In genomic region chr19:10835089-10835753, GRCh38 we compare ENCODE assay signal across 8 cellular contexts. TPM values are rescaled to one million over a fixed set of nuclear protein-coding genes. Genes with fewer than 3 reads are reported as not detected.
DNase-seq lines count a peak whose midpoint lies in the region; ATAC-seq and TF ChIP-seq lines count a peak whose summit lies in the region.

No MANE protein-coding gene starts in this region.

- peak overlapping the region; percentile 58 for H3K4me3 ChIP-seq in epithelial cell of proximal tubule (ENCODE audit: low read depth, low read length)

- peaks cover 19% of the 10 kb centered on the region for H3K27me3 Mint-ChIP-seq in neural crest cell (ENCODE audit: low read depth)

- peaks cover 18% of the 10 kb centered on the region for H3K4me1 Mint-ChIP-seq in neural crest cell

- H3K36me3 Mint-ChIP-seq in neural crest cell (ENCODE audit: low read depth): peaks cover 10% of the 10 kb centered on the region

- H3K27ac Mint-ChIP-seq in neural crest cell (ENCODE audit: unreplicated experiment): peak overlapping the region; percentile 100

- H3K9me3 Mint-ChIP-seq in neural crest cell: peaks cover 11% of the 10 kb centered on the region

- DNase-seq in epithelial cell of proximal tubule (ENCODE audit: low read depth) (no peak), neural crest cell (ENCODE audit: low read depth, low spot score) (no peak), NCI-H226 (no peak), NCI-H1092 (lab: John Stamatoyannopoulos, UW) (no peak), EL (no peak)

- TF ChIP-seq CTCF in epithelial cell of proximal tubule (conservative IDR thresholded peaks at IDR 0.05; ENCODE audit: low read depth, low read length) (no peak), neural crest cell (conservative IDR thresholded peaks at IDR 0.05) (no peak)

- peak; percentile 45 for ATAC-seq in GM18873 (IDR thresholded peaks at IDR 0.05; ENCODE audit: low FRiP score, unreplicated experiment)
- no peak for ATAC-seq in HG03439 (IDR thresholded peaks at IDR 0.05; ENCODE audit: unreplicated experiment)

- H3K4me3 Mint-ChIP-seq in neural crest cell: peak overlapping the region; percentile 98

TF ChIP-seq in PFSK-1, 5 proteins besides CTCF, POLR2A, EP300 and RAD21:
- TF ChIP-seq FOXP2 (optimal IDR thresholded peaks at IDR 0.05; ENCODE audit: borderline replicate concordance, extremely low read depth, extremely low read length, insufficient read depth): no peak
- TF ChIP-seq POLR2AphosphoS5 (IDR thresholded peaks at IDR 0.05; ENCODE audit: low read depth, low read length): peak; percentile 47; the same call in 1 of the 2 replicates
- no peak for TF ChIP-seq TAF1 (IDR thresholded peaks at IDR 0.05; ENCODE audit: borderline replicate concordance, insufficient read depth, low read length)
- peak; percentile 53; the same call in 1 of the 2 replicates for TF ChIP-seq SIN3A (IDR thresholded peaks at IDR 0.05; ENCODE audit: borderline replicate concordance, insufficient read depth, low read length)

RNA-seq across cellular contexts. Expression of gene TMED1, which starts 0.8 kb away (rescaled TPM):
- polyA plus RNA-seq in PFSK-1 (2012; ENCODE audit: insufficient read length, low read depth): 97.3 TPM
- total RNA-seq in epithelial cell of proximal tubule (57.3 and 64.8 TPM in 2 replicates), neural crest cell (27.9 and 30.9 TPM in 2 replicates)

RNA-seq across cellular contexts. Expression of gene C19orf38, which starts 13.0 kb away (rescaled TPM):
- polyA plus RNA-seq in PFSK-1 (2012; ENCODE audit: insufficient read length, low read depth): 0.44 TPM
- total RNA-seq in epithelial cell of proximal tubule (0.72 TPM in 1 of 2 replicates, not detected in the other), neural crest cell (not detected in 2 replicates)

RNA-seq across cellular contexts. Expression of gene CARM1, which starts 36.1 kb away (rescaled TPM):
- 112 TPM for polyA plus RNA-seq in PFSK-1 (2012; ENCODE audit: insufficient read length, low read depth)
- total RNA-seq in epithelial cell of proximal tubule: 29.3 and 39.4 TPM in 2 replicates
- 99.6 and 106 TPM in 2 replicates for total RNA-seq in neural crest cell
